2 cellular contexts compared by ENCODE assay signal in genomic region chr4:176268963-176269362, GRCh38.
TF ChIP-seq lines count a peak whose summit lies in the region.

Gene ASB5, minus strand, starts transcription at chr4:176269222. Its CDS starts 114 bp downstream, at chr4:176269108.

TF ChIP-seq in IMR-90, 13 proteins besides CTCF, POLR2A, EP300 and RAD21:
- no peak for TF ChIP-seq ELK1 (IDR thresholded peaks at IDR 0.05; ENCODE audit: borderline replicate concordance, low read depth, low read length)

TF ChIP-seq in H1, 55 proteins besides CTCF, POLR2A, EP300 and RAD21:
- no peak for TF ChIP-seq BCL11A (IDR thresholded peaks at IDR 0.05; ENCODE audit: low read depth in 2 of 2, low read length in 2 of 2)
- TF ChIP-seq SP4 (IDR thresholded peaks at IDR 0.05; ENCODE audit: low read length), result no peak
- no peak for TF ChIP-seq TAF7 (optimal IDR thresholded peaks at IDR 0.05; ENCODE audit: borderline replicate concordance, low read depth, low read length)
- TF ChIP-seq PHF8 (conservative IDR thresholded peaks at IDR 0.05; ENCODE audit: low read depth, low read length), result no peak
- no peak for TF ChIP-seq KDM5A (IDR thresholded peaks at IDR 0.05; ENCODE audit: low read length)
- no peak for TF ChIP-seq EZH2 (IDR thresholded peaks at IDR 0.05; ENCODE audit: low read depth, low read length, severe bottlenecking)
- no peak for TF ChIP-seq KDM1A (IDR thresholded peaks at IDR 0.05; ENCODE audit: borderline replicate concordance, low read length)
- no peak for TF ChIP-seq E2F6 (IDR thresholded peaks at IDR 0.05)
- TF ChIP-seq RXRA (IDR thresholded peaks at IDR 0.05; ENCODE audit: insufficient read depth, low read depth, low read length), result no peak
TF ChIP-seq in H1: peak in this region for 0.
